13 cellular contexts compared by ENCODE assay signal in genomic region chr16:30011505-30012480, GRCh38. TPM values are rescaled to one million over a fixed set of nuclear protein-coding genes. Genes with fewer than 3 reads are reported as not detected.
DNase-seq lines count a peak whose midpoint lies in the region; ATAC-seq, FAIRE-seq and TF ChIP-seq lines count a peak whose summit lies in the region.
"Had no signal": no experiment of that assay in that cellular context is flagged by ENCODE, and none has a peak within 500 bp of the region (broad histone marks: within the 10 kb centered on the region; RNA-seq: fewer than 3 reads in every experiment).

No MANE protein-coding gene starts in this region.

- H3K27me3 ChIP-seq in HepG2 (ENCODE audit: control insufficient read depth in 1 of 2, insufficient read depth in 2 of 2, low read length in 2 of 2) (peaks cover 10 to 31% of the 10 kb centered on the region in 2 experiments; a peak in 4 of 5 replicates), right lobe of liver (no peaks in the 10 kb centered on the region), mesendoderm (ENCODE audit: insufficient read depth, low read length, poor library complexity) (no peaks in the 10 kb centered on the region), vagina (peaks cover 4% of the 10 kb centered on the region)

- H3K4me3 ChIP-seq in HepG2 (replicated peaks in 1 of 3; ENCODE audit: insufficient read depth in 1 of 3, low read depth in 2 of 3, low read length in 3 of 3), result peak overlapping the region; percentile 42 to 69 (median 48); a peak in 3 of 6 replicates
- H3K4me3 ChIP-seq in right lobe of liver, result no peak overlapping the region
- H3K4me3 ChIP-seq in mesendoderm (ENCODE audit: low read length), result no peak overlapping the region
- H3K4me3 ChIP-seq in vagina, result peak overlapping the region; percentile 29 to 45
- H3K4me3 ChIP-seq: SJSA1 had no signal

- POLR2A ChIA-PET in HepG2 (lab: Yijun Ruan, JAX), result no interaction called here

- no peak overlapping the region for H3K23ac ChIP-seq in mesendoderm (ENCODE audit: low read length)

- peak overlapping the region; percentile 74 for H3K27ac Mint-ChIP-seq in activated naive CD8-positive, alpha-beta T cell treated with anti-CD3 and anti-CD28 coated beads for 36 hours

- no peak overlapping the region for H4K5ac ChIP-seq in mesendoderm (ENCODE audit: low read length)

- TF ChIP-seq RAD21 in HepG2 (CRISPR knock-in tag; IDR thresholded peaks at IDR 0.05), result no peak

- CTCF ChIA-PET in HepG2 (lab: Yijun Ruan, JAX; ENCODE audit: low intra/inter-chr PET ratio, low total read pairs), result no interaction called here

- H2BK15ac ChIP-seq in mesendoderm (replicated peaks; ENCODE audit: low read depth), result no peak overlapping the region

- no peak overlapping the region for H2BK120ac ChIP-seq in mesendoderm (ENCODE audit: low read depth, low read length)

- peak overlapping the region; percentile 79 for H3K4me3 Mint-ChIP-seq in activated naive CD8-positive, alpha-beta T cell treated with anti-CD3 and anti-CD28 coated beads for 36 hours

- H3K4me1 ChIP-seq in HepG2 (ENCODE audit: insufficient read depth, low read length), result peaks cover 39% of the 10 kb centered on the region
- H3K4me1 ChIP-seq in right lobe of liver, result peaks cover 0 to 7% (median 0%) of the 10 kb centered on the region in 4 donors
- no peaks in the 10 kb centered on the region for H3K4me1 ChIP-seq in mesendoderm (ENCODE audit: control insufficient read depth, low read depth, low read length)
- peaks cover 18% of the 10 kb centered on the region for H3K4me1 ChIP-seq in vagina
- H3K4me1 ChIP-seq: SJSA1 had no signal

- H3K79me2 ChIP-seq in HepG2 (ENCODE audit: insufficient read depth, low read length) (no peaks in the 10 kb centered on the region), mesendoderm (ENCODE audit: control insufficient read depth, insufficient read depth, low read length) (no peaks in the 10 kb centered on the region)

- WGBS in HepG2 (ENCODE audit: low lambda C conversion rate), result 47% methylated on average over 42 of the region's 49 CpGs
- 29% methylated on average over 9 of the region's 49 CpGs for WGBS in right lobe of liver (ENCODE audit: insufficient coverage, low coverage, low lambda C conversion rate, missing lambda C conversion rate)
- no CpG with 5 or more reads among the region's 49 CpGs for WGBS in mesendoderm (ENCODE audit: extremely low coverage, insufficient coverage, low lambda C conversion rate)

- H3K79me1 ChIP-seq in mesendoderm (ENCODE audit: low read length), result no peaks in the 10 kb centered on the region

- no peak overlapping the region for H2AK5ac ChIP-seq in mesendoderm (ENCODE audit: low read length)

- peaks cover 5% of the 10 kb centered on the region for H3K4me1 Mint-ChIP-seq in activated naive CD8-positive, alpha-beta T cell treated with anti-CD3 and anti-CD28 coated beads for 36 hours

- no TSS peak for BruUV-seq in HepG2 (replicated peaks; lab: Mats Ljungman, UMichigan)

- no peak for DNase-seq in HepG2 (ENCODE audit: low spot score)
- DNase-seq in right lobe of liver, result no peak
- DNase-seq in activated naive CD8-positive, alpha-beta T cell treated with anti-CD3 and anti-CD28 coated beads for 36 hours, result no peak
- DNase-seq in mesendoderm, result no peak
- DNase-seq in vagina (ENCODE audit: extremely low spot score in 2 of 2), result no peak
- DNase-seq in pons (ENCODE audit: low spot score), result no peak
- no peak for DNase-seq in cerebellar nuclear complex (lab: John Stamatoyannopoulos, UW)
- DNase-seq: kidney glomerular epithelial cell had no signal

- H3K27ac ChIP-seq in HepG2 (ENCODE audit: extremely low read length, insufficient read depth, low read length), result no peak overlapping the region
- no peak overlapping the region for H3K27ac ChIP-seq in right lobe of liver
- H3K27ac ChIP-seq in mesendoderm (ENCODE audit: low read depth, low read length), result no peak overlapping the region
- H3K27ac ChIP-seq in vagina, result no peak overlapping the region
- H3K27ac ChIP-seq: body of pancreas, SJSA1 had no signal

- no peak overlapping the region for H2BK5ac ChIP-seq in mesendoderm (ENCODE audit: low read length)

- H3K18ac ChIP-seq in mesendoderm (ENCODE audit: low read length), result no peak overlapping the region

- no peak for FAIRE-seq in HepG2 (lab: Jason Lieb, UNC)

- no peak overlapping the region for H3K9ac ChIP-seq in HepG2 (ENCODE audit: insufficient read depth, low read depth, low read length)
- H3K9ac ChIP-seq in mesendoderm (ENCODE audit: low read length), result no peak overlapping the region

- ATAC-seq in HepG2 (no peak), right lobe of liver (no peak), GM19351 (IDR thresholded peaks at IDR 0.05; ENCODE audit: unreplicated experiment) (no peak)
- ATAC-seq: body of pancreas had no signal

- H3K9me3 Mint-ChIP-seq in activated naive CD8-positive, alpha-beta T cell treated with anti-CD3 and anti-CD28 coated beads for 36 hours, result no peaks in the 10 kb centered on the region

- TF ChIP-seq EP300 in HepG2 (IDR thresholded peaks at IDR 0.05; ENCODE audit: low read depth in 2 of 2, low read length in 2 of 2), result no peak
- no peak for TF ChIP-seq EP300 in HepG2 (CRISPR knock-in tag; IDR thresholded peaks at IDR 0.05; ENCODE audit: borderline replicate concordance)

- H2AFZ ChIP-seq in HepG2 (ENCODE audit: low read length), result no peak overlapping the region

- no peak overlapping the region for H3K4ac ChIP-seq in mesendoderm (ENCODE audit: low read depth, low read length)

- intact Hi-C loops in HepG2 (cut with micrococcal nuclease; ENCODE audit: unreplicated experiment) (no loop called here), right lobe of liver (cut with DNase I) (no loop called here), vagina (cut with DNase I) (no loop called here)

- no peaks in the 10 kb centered on the region for H4K20me1 ChIP-seq in HepG2 (ENCODE audit: insufficient read depth, low read length)

- in situ Hi-C loops in HepG2 (cut with HindIII; ENCODE audit: extremely low pct_ligation_motif_present, low pct_unique_long_range_greater_than_20kb), result no loop called here

- no peak overlapping the region for H4K8ac ChIP-seq in mesendoderm (ENCODE audit: low read depth, low read length)

- TF ChIP-seq POLR2A in HepG2 (IDR thresholded peaks at IDR 0.05; ENCODE audit: insufficient read depth in 1 of 2, low read depth in 2 of 2, low read length in 2 of 2) (no peak), right lobe of liver (IDR thresholded peaks at IDR 0.05) (no peak), vagina (IDR thresholded peaks at IDR 0.05) (no peak)

- H3K9me3 ChIP-seq in HepG2 (ENCODE audit: low read length) (no peaks in the 10 kb centered on the region), right lobe of liver (no peaks in the 10 kb centered on the region), vagina (no peaks in the 10 kb centered on the region)
- H3K9me3 ChIP-seq: body of pancreas, SJSA1 had no signal

- no peaks in the 10 kb centered on the region for H3K36me3 Mint-ChIP-seq in activated naive CD8-positive, alpha-beta T cell treated with anti-CD3 and anti-CD28 coated beads for 36 hours

- H3K36me3 ChIP-seq in HepG2 (replicated peaks in 1 of 2; ENCODE audit: control insufficient read depth in 1 of 2, insufficient read depth in 2 of 2, low read length in 2 of 2) (no peaks in the 10 kb centered on the region), right lobe of liver (no peaks in the 10 kb centered on the region), mesendoderm (ENCODE audit: control insufficient read depth, insufficient read depth, low read length) (no peaks in the 10 kb centered on the region), vagina (no peaks in the 10 kb centered on the region)
- H3K36me3 ChIP-seq: SJSA1 had no signal

- peaks cover 31% of the 10 kb centered on the region for H3K27me3 Mint-ChIP-seq in activated naive CD8-positive, alpha-beta T cell treated with anti-CD3 and anti-CD28 coated beads for 36 hours

- peak overlapping the region; percentile 86 for H3K4me2 ChIP-seq in HepG2 (ENCODE audit: low read depth, low read length)
- peak overlapping the region; percentile 73 for H3K4me2 ChIP-seq in mesendoderm (ENCODE audit: low read length)

- TF ChIP-seq CTCF in HepG2 (CRISPR knock-in tag; IDR thresholded peaks at IDR 0.05), result no peak
- no peak for TF ChIP-seq CTCF in right lobe of liver (IDR thresholded peaks at IDR 0.05)
- TF ChIP-seq CTCF in vagina (IDR thresholded peaks at IDR 0.05), result no peak

- H3K56ac ChIP-seq in mesendoderm (ENCODE audit: low read length), result peak overlapping the region; percentile 42

RNA-seq across cellular contexts. Expression of gene DOC2A, which starts 1.0 kb away (rescaled TPM):
- total RNA-seq in HepG2 (2016; rRNA removed; fragmentation: Illumina TruSeq; extraction: Trizol) (0.15 and 0.21 TPM in 2 replicates), right lobe of liver (under 1 TPM in 3 of 6 experiments, not detected in 3; 0.16 to 0.66 (median 0.33) TPM), vagina (2.2 TPM)
- not detected in 2 replicates for total RNA-seq in HepG2 (2016; cell fraction: cytosol; rRNA removed; fragmentation: Illumina TruSeq; extraction: Trizol; ENCODE audit: low read depth)
- 0.24 TPM in 1 of 2 replicates, not detected in the other for total RNA-seq in HepG2 (2016; cell fraction: insoluble cytoplasmic fraction; rRNA removed; fragmentation: Illumina TruSeq; extraction: Trizol)
- total RNA-seq in HepG2 (2016; cell fraction: membrane; rRNA removed; fragmentation: Illumina TruSeq; extraction: Trizol), result not detected in 2 replicates
- total RNA-seq in HepG2 (2016; cell fraction: nucleus; rRNA removed; fragmentation: Illumina TruSeq; extraction: Trizol), result 0.22 TPM in 1 of 2 replicates, not detected in the other
- polyA plus RNA-seq in HepG2 (2011; rRNA removed), result 0.55 and 1.4 TPM in 2 replicates
- 0.36 and 0.52 TPM in 2 replicates for polyA plus RNA-seq in HepG2 (2011; cell fraction: cytosol; rRNA removed)
- 4.4 and 6.3 TPM in 2 replicates for polyA plus RNA-seq in HepG2 (2011; cell fraction: nucleus; rRNA removed)
- polyA plus RNA-seq in HepG2 (2012), result 0.52 and 0.72 TPM in 2 replicates
- not detected in 2 replicates for polyA plus RNA-seq in HepG2 (2016; cell fraction: cytosol; fragmentation: Illumina TruSeq; extraction: Trizol; ENCODE audit: low read depth)
- polyA plus RNA-seq in HepG2 (2016; cell fraction: insoluble cytoplasmic fraction; fragmentation: Illumina TruSeq; extraction: Trizol; ENCODE audit: low read depth), result not detected in 2 replicates
- not detected in 2 replicates for polyA plus RNA-seq in HepG2 (2016; cell fraction: membrane; fragmentation: Illumina TruSeq; extraction: Trizol; ENCODE audit: low read depth)
- 0.66 and 1.1 TPM in 2 replicates for polyA plus RNA-seq in HepG2 (2016; cell fraction: nucleus; fragmentation: Illumina TruSeq; extraction: Trizol; ENCODE audit: insufficient read depth, low read depth)
- 0.12 and 0.37 TPM in 2 replicates for polyA minus RNA-seq in HepG2 (2011; rRNA and poly(A)+ RNA removed; ENCODE audit: low replicate concordance)
- not detected in 2 replicates for polyA minus RNA-seq in HepG2 (2011; cell fraction: cytosol; rRNA and poly(A)+ RNA removed)
- not detected in 2 replicates for polyA minus RNA-seq in HepG2 (2011; cell fraction: nucleus; rRNA and poly(A)+ RNA removed)
- 1 to 10 TPM in 1 of 2 experiments, under 1 TPM in 1; 0.89 to 1.4 TPM for total RNA-seq in activated naive CD8-positive, alpha-beta T cell treated with anti-CD3 and anti-CD28 coated beads for 36 hours
- polyA plus RNA-seq in mesendoderm (2013, experiment 1 of 2), result 0.84 TPM
- 0.73 TPM for polyA plus RNA-seq in mesendoderm (2013, experiment 2 of 2)
- total RNA-seq: Daoy, SJSA1 had no signal

RNA-seq across cellular contexts. Expression of gene C16orf92, which starts 11.2 kb away (rescaled TPM):
- total RNA-seq in HepG2 (2016; rRNA removed; fragmentation: Illumina TruSeq; extraction: Trizol), result not detected in 2 replicates
- not detected in 2 replicates for total RNA-seq in HepG2 (2016; cell fraction: cytosol; rRNA removed; fragmentation: Illumina TruSeq; extraction: Trizol; ENCODE audit: low read depth)
- not detected in 2 replicates for total RNA-seq in HepG2 (2016; cell fraction: insoluble cytoplasmic fraction; rRNA removed; fragmentation: Illumina TruSeq; extraction: Trizol)
- not detected in 2 replicates for total RNA-seq in HepG2 (2016; cell fraction: membrane; rRNA removed; fragmentation: Illumina TruSeq; extraction: Trizol)
- total RNA-seq in HepG2 (2016; cell fraction: nucleus; rRNA removed; fragmentation: Illumina TruSeq; extraction: Trizol), result not detected in 2 replicates
- polyA plus RNA-seq in HepG2 (2011; rRNA removed), result not detected in 2 replicates
- not detected in 2 replicates for polyA plus RNA-seq in HepG2 (2011; cell fraction: cytosol; rRNA removed)
- not detected in 2 replicates for polyA plus RNA-seq in HepG2 (2011; cell fraction: nucleus; rRNA removed)
- not detected in 2 replicates for polyA plus RNA-seq in HepG2 (2012)
- not detected in 2 replicates for polyA plus RNA-seq in HepG2 (2016; cell fraction: cytosol; fragmentation: Illumina TruSeq; extraction: Trizol; ENCODE audit: low read depth)
- not detected in 2 replicates for polyA plus RNA-seq in HepG2 (2016; cell fraction: insoluble cytoplasmic fraction; fragmentation: Illumina TruSeq; extraction: Trizol; ENCODE audit: low read depth)
- not detected in 2 replicates for polyA plus RNA-seq in HepG2 (2016; cell fraction: membrane; fragmentation: Illumina TruSeq; extraction: Trizol; ENCODE audit: low read depth)
- not detected in 2 replicates for polyA plus RNA-seq in HepG2 (2016; cell fraction: nucleus; fragmentation: Illumina TruSeq; extraction: Trizol; ENCODE audit: insufficient read depth, low read depth)
- not detected in 2 replicates for polyA minus RNA-seq in HepG2 (2011; rRNA and poly(A)+ RNA removed; ENCODE audit: low replicate concordance)
- not detected in 2 replicates for polyA minus RNA-seq in HepG2 (2011; cell fraction: cytosol; rRNA and poly(A)+ RNA removed)
- polyA minus RNA-seq in HepG2 (2011; cell fraction: nucleus; rRNA and poly(A)+ RNA removed), result not detected in 2 replicates
- not detected for total RNA-seq in right lobe of liver
- not detected for total RNA-seq in activated naive CD8-positive, alpha-beta T cell treated with anti-CD3 and anti-CD28 coated beads for 36 hours
- not detected for polyA plus RNA-seq in mesendoderm (2013, experiment 1 of 2)
- not detected for polyA plus RNA-seq in mesendoderm (2013, experiment 2 of 2)
- not detected for total RNA-seq in vagina
- total RNA-seq: body of pancreas, Daoy, HT1080, SJSA1 had no signal

RNA-seq across cellular contexts. Expression of gene INO80E, which starts 15.8 kb away (rescaled TPM):
- total RNA-seq in HepG2 (2016; rRNA removed; fragmentation: Illumina TruSeq; extraction: Trizol), result 39.5 and 45.6 TPM in 2 replicates
- 18.9 and 22.7 TPM in 2 replicates for total RNA-seq in HepG2 (2016; cell fraction: cytosol; rRNA removed; fragmentation: Illumina TruSeq; extraction: Trizol; ENCODE audit: low read depth)
- 35.1 and 45.9 TPM in 2 replicates for total RNA-seq in HepG2 (2016; cell fraction: insoluble cytoplasmic fraction; rRNA removed; fragmentation: Illumina TruSeq; extraction: Trizol)
- total RNA-seq in HepG2 (2016; cell fraction: membrane; rRNA removed; fragmentation: Illumina TruSeq; extraction: Trizol), result 25.0 and 29.9 TPM in 2 replicates
- total RNA-seq in HepG2 (2016; cell fraction: nucleus; rRNA removed; fragmentation: Illumina TruSeq; extraction: Trizol), result 25.3 and 33.1 TPM in 2 replicates
- 25.8 and 28.4 TPM in 2 replicates for polyA plus RNA-seq in HepG2 (2011; rRNA removed)
- polyA plus RNA-seq in HepG2 (2011; cell fraction: cytosol; rRNA removed), result 25.4 and 28.1 TPM in 2 replicates
- 71.2 and 71.9 TPM in 2 replicates for polyA plus RNA-seq in HepG2 (2011; cell fraction: nucleus; rRNA removed)
- polyA plus RNA-seq in HepG2 (2012), result 26.9 and 29.3 TPM in 2 replicates
- 26.1 and 33.3 TPM in 2 replicates for polyA plus RNA-seq in HepG2 (2016; cell fraction: cytosol; fragmentation: Illumina TruSeq; extraction: Trizol; ENCODE audit: low read depth)
- polyA plus RNA-seq in HepG2 (2016; cell fraction: insoluble cytoplasmic fraction; fragmentation: Illumina TruSeq; extraction: Trizol; ENCODE audit: low read depth), result 59.9 and 67.8 TPM in 2 replicates
- polyA plus RNA-seq in HepG2 (2016; cell fraction: membrane; fragmentation: Illumina TruSeq; extraction: Trizol; ENCODE audit: low read depth), result 33.8 and 33.9 TPM in 2 replicates
- polyA plus RNA-seq in HepG2 (2016; cell fraction: nucleus; fragmentation: Illumina TruSeq; extraction: Trizol; ENCODE audit: insufficient read depth, low read depth), result 83.7 and 87.4 TPM in 2 replicates
- 9.4 and 17.6 TPM in 2 replicates for polyA minus RNA-seq in HepG2 (2011; rRNA and poly(A)+ RNA removed; ENCODE audit: low replicate concordance)
- polyA minus RNA-seq in HepG2 (2011; cell fraction: cytosol; rRNA and poly(A)+ RNA removed), result 5.5 and 10.9 TPM in 2 replicates
- polyA minus RNA-seq in HepG2 (2011; cell fraction: nucleus; rRNA and poly(A)+ RNA removed), result 15.3 and 21.1 TPM in 2 replicates
- total RNA-seq in right lobe of liver, result 10 to 100 TPM; 22.3 to 45.8 (median 33.2) TPM
- total RNA-seq in activated naive CD8-positive, alpha-beta T cell treated with anti-CD3 and anti-CD28 coated beads for 36 hours, result 10 to 100 TPM; 83.8 to 91.1 TPM
- polyA plus RNA-seq in mesendoderm (2013, experiment 1 of 2), result 73.7 TPM
- polyA plus RNA-seq in mesendoderm (2013, experiment 2 of 2), result 74.0 TPM
- 32.7 TPM for total RNA-seq in vagina

RNA-seq across cellular contexts. Expression of gene HIRIP3, which starts 16.4 kb away (rescaled TPM):
- total RNA-seq in HepG2 (2016; rRNA removed; fragmentation: Illumina TruSeq; extraction: Trizol), result 17.2 and 17.3 TPM in 2 replicates
- total RNA-seq in HepG2 (2016; cell fraction: cytosol; rRNA removed; fragmentation: Illumina TruSeq; extraction: Trizol; ENCODE audit: low read depth), result 14.2 TPM in 2 replicates
- 15.1 and 16.3 TPM in 2 replicates for total RNA-seq in HepG2 (2016; cell fraction: insoluble cytoplasmic fraction; rRNA removed; fragmentation: Illumina TruSeq; extraction: Trizol)
- 19.3 and 23.7 TPM in 2 replicates for total RNA-seq in HepG2 (2016; cell fraction: membrane; rRNA removed; fragmentation: Illumina TruSeq; extraction: Trizol)
- 8.3 and 10.3 TPM in 2 replicates for total RNA-seq in HepG2 (2016; cell fraction: nucleus; rRNA removed; fragmentation: Illumina TruSeq; extraction: Trizol)
- 12.6 and 16.3 TPM in 2 replicates for polyA plus RNA-seq in HepG2 (2011; rRNA removed)
- polyA plus RNA-seq in HepG2 (2011; cell fraction: cytosol; rRNA removed), result 12.2 and 16.8 TPM in 2 replicates
- 12.7 and 15.6 TPM in 2 replicates for polyA plus RNA-seq in HepG2 (2011; cell fraction: nucleus; rRNA removed)
- 8.7 and 10.3 TPM in 2 replicates for polyA plus RNA-seq in HepG2 (2012)
- polyA plus RNA-seq in HepG2 (2016; cell fraction: cytosol; fragmentation: Illumina TruSeq; extraction: Trizol; ENCODE audit: low read depth), result 11.5 and 15.7 TPM in 2 replicates
- 23.3 and 25.6 TPM in 2 replicates for polyA plus RNA-seq in HepG2 (2016; cell fraction: insoluble cytoplasmic fraction; fragmentation: Illumina TruSeq; extraction: Trizol; ENCODE audit: low read depth)
- polyA plus RNA-seq in HepG2 (2016; cell fraction: membrane; fragmentation: Illumina TruSeq; extraction: Trizol; ENCODE audit: low read depth), result 18.8 and 21.7 TPM in 2 replicates
- 21.5 and 22.8 TPM in 2 replicates for polyA plus RNA-seq in HepG2 (2016; cell fraction: nucleus; fragmentation: Illumina TruSeq; extraction: Trizol; ENCODE audit: insufficient read depth, low read depth)
- polyA minus RNA-seq in HepG2 (2011; rRNA and poly(A)+ RNA removed; ENCODE audit: low replicate concordance), result 7.0 and 15.9 TPM in 2 replicates
- 3.3 and 7.2 TPM in 2 replicates for polyA minus RNA-seq in HepG2 (2011; cell fraction: cytosol; rRNA and poly(A)+ RNA removed)
- 8.4 and 11.6 TPM in 2 replicates for polyA minus RNA-seq in HepG2 (2011; cell fraction: nucleus; rRNA and poly(A)+ RNA removed)
- 10 to 100 TPM in 2 of 6 experiments, 1 to 10 TPM in 4; 5.2 to 12.9 (median 9.0) TPM for total RNA-seq in right lobe of liver
- total RNA-seq in activated naive CD8-positive, alpha-beta T cell treated with anti-CD3 and anti-CD28 coated beads for 36 hours, result 10 to 100 TPM; 39.5 to 41.4 TPM
- polyA plus RNA-seq in mesendoderm (2013, experiment 1 of 2), result 13.5 TPM
- polyA plus RNA-seq in mesendoderm (2013, experiment 2 of 2), result 14.8 TPM
- total RNA-seq in vagina, result 7.1 TPM

RNA-seq across cellular contexts. Expression of gene TLCD3B, which starts 19.3 kb away (rescaled TPM):
- total RNA-seq in HepG2 (2016; rRNA removed; fragmentation: Illumina TruSeq; extraction: Trizol) (not detected in 2 replicates), right lobe of liver (not detected), vagina (0.98 TPM)
- total RNA-seq in HepG2 (2016; cell fraction: cytosol; rRNA removed; fragmentation: Illumina TruSeq; extraction: Trizol; ENCODE audit: low read depth), result not detected in 2 replicates
- not detected in 2 replicates for total RNA-seq in HepG2 (2016; cell fraction: insoluble cytoplasmic fraction; rRNA removed; fragmentation: Illumina TruSeq; extraction: Trizol)
- total RNA-seq in HepG2 (2016; cell fraction: membrane; rRNA removed; fragmentation: Illumina TruSeq; extraction: Trizol), result not detected in 2 replicates
- total RNA-seq in HepG2 (2016; cell fraction: nucleus; rRNA removed; fragmentation: Illumina TruSeq; extraction: Trizol), result not detected in 2 replicates
- polyA plus RNA-seq in HepG2 (2011; rRNA removed), result 0.24 TPM in 1 of 2 replicates, not detected in the other
- not detected in 2 replicates for polyA plus RNA-seq in HepG2 (2011; cell fraction: cytosol; rRNA removed)
- polyA plus RNA-seq in HepG2 (2011; cell fraction: nucleus; rRNA removed), result 0.10 and 0.54 TPM in 2 replicates
- polyA plus RNA-seq in HepG2 (2012), result not detected in 2 replicates
- not detected in 2 replicates for polyA plus RNA-seq in HepG2 (2016; cell fraction: cytosol; fragmentation: Illumina TruSeq; extraction: Trizol; ENCODE audit: low read depth)
- polyA plus RNA-seq in HepG2 (2016; cell fraction: insoluble cytoplasmic fraction; fragmentation: Illumina TruSeq; extraction: Trizol; ENCODE audit: low read depth), result not detected in 2 replicates
- not detected in 2 replicates for polyA plus RNA-seq in HepG2 (2016; cell fraction: membrane; fragmentation: Illumina TruSeq; extraction: Trizol; ENCODE audit: low read depth)
- polyA plus RNA-seq in HepG2 (2016; cell fraction: nucleus; fragmentation: Illumina TruSeq; extraction: Trizol; ENCODE audit: insufficient read depth, low read depth), result not detected in 2 replicates
- polyA minus RNA-seq in HepG2 (2011; rRNA and poly(A)+ RNA removed; ENCODE audit: low replicate concordance), result 0.72 TPM in 1 of 2 replicates, not detected in the other
- polyA minus RNA-seq in HepG2 (2011; cell fraction: cytosol; rRNA and poly(A)+ RNA removed), result not detected in 2 replicates
- polyA minus RNA-seq in HepG2 (2011; cell fraction: nucleus; rRNA and poly(A)+ RNA removed), result not detected in 2 replicates
- 1 to 10 TPM; 1.2 to 2.0 TPM for total RNA-seq in activated naive CD8-positive, alpha-beta T cell treated with anti-CD3 and anti-CD28 coated beads for 36 hours
- 3.4 TPM for polyA plus RNA-seq in mesendoderm (2013, experiment 1 of 2)
- polyA plus RNA-seq in mesendoderm (2013, experiment 2 of 2), result 3.9 TPM
- total RNA-seq: body of pancreas, Daoy had no signal

Comparison
In these comparisons a context has a peak if more than half of its experiments do, and no peak if none do; other contexts are left out.
1. H3K4me3 ChIP-seq: peak in HepG2 (3 of 3) and vagina (2 of 2); none in right lobe of liver (0 of 3) and mesendoderm (single experiment).